8 cellular contexts compared by ENCODE assay signal in the genomic region with DNA sequence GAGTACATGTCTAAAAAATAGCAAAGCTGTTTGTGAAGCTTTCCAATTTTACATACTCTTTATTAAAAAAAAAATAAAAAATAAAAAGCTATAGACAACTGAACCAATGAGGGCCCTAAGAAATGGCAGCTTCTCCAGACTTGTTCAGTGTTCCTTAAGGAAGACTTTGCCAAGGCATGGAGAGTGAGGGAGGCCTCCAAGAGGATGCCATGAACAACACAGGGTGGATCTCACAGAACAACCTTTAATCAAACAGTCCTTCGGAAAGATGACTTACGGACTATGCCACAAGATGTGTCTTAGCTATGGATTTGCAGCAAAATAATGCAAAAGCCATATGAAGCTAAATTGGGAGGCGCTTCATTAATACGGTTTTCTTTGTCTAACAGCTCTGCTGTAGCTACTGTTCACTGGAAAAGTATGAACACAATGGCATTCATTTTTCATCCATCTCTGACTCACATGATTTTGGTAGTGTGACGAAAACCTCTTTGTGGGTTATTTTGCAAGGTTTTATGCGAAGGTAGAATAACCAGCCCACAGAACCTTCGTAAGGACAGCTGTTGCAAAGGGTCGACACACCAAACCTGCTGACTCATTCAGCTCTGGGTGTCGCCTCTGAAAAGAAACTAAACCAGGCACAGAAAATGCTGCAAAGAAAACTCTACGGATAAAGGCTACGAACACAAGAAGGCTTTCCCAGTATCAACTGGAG. TPM values are rescaled to one million over a fixed set of nuclear protein-coding genes. Genes with fewer than 3 reads are reported as not detected.
DNase-seq lines count a peak whose midpoint lies in the region; ATAC-seq and TF ChIP-seq lines count a peak whose summit lies in the region.

No MANE protein-coding gene starts in this region.

- intact Hi-C loops in tibial artery (cut with DNase I; ENCODE audit: low total_unique reads): no loop called here

- TF ChIP-seq CTCF in mesothelial cell of epicardium (IDR thresholded peaks at IDR 0.05; ENCODE audit: unreplicated experiment): no peak
- TF ChIP-seq CTCF in tibial artery (IDR thresholded peaks at IDR 0.05): no peak
- TF ChIP-seq CTCF in SK-N-SH (IDR thresholded peaks at IDR 0.05): no peak

- H3K4me1 Mint-ChIP-seq in mesothelial cell of epicardium: peaks cover 50% of the 10 kb centered on the region

- peaks cover 7% of the 10 kb centered on the region for H3K4me1 ChIP-seq in adipocyte (ENCODE audit: control insufficient read depth, insufficient read depth, low read length)
- no peaks in the 10 kb centered on the region for H3K4me1 ChIP-seq in tibial artery
- peaks cover 13 to 14% of the 10 kb centered on the region in 2 experiments for H3K4me1 ChIP-seq in SK-N-SH (ENCODE audit: control insufficient read depth in 1 of 2, insufficient read depth in 2 of 2, low read depth in 1 of 2, low read length in 1 of 2)

- H3K36me3 ChIP-seq in adipocyte (ENCODE audit: control insufficient read depth, insufficient read depth, low read length, severe bottlenecking) (no peaks in the 10 kb centered on the region), tibial artery (peaks cover 4 to 6% (median 6%) of the 10 kb centered on the region in 3 donors), SK-N-SH (replicated peaks in 1 of 2; ENCODE audit: control insufficient read depth in 1 of 2, insufficient read depth in 2 of 2, low read length in 1 of 2) (peaks cover 3 to 7% of the 10 kb centered on the region in 2 experiments)

- no peaks in the 10 kb centered on the region for H4K20me1 ChIP-seq in SK-N-SH (ENCODE audit: insufficient read depth)

- H3K36me3 Mint-ChIP-seq in mesothelial cell of epicardium: peaks cover 30% of the 10 kb centered on the region

- H3K9me2 ChIP-seq in SK-N-SH: no peaks in the 10 kb centered on the region

- H3K27ac ChIP-seq in tibial artery: no peak overlapping the region
- no peak overlapping the region for H3K27ac ChIP-seq in SK-N-SH (ENCODE audit: low read depth in 2 of 2, low read length in 1 of 2)

- H3K27me3 ChIP-seq in adipocyte (replicated peaks; ENCODE audit: control insufficient read depth, insufficient read depth, low read length): no peaks in the 10 kb centered on the region
- no peaks in the 10 kb centered on the region for H3K27me3 ChIP-seq in tibial artery
- H3K27me3 ChIP-seq in SK-N-SH (ENCODE audit: insufficient read depth): no peaks in the 10 kb centered on the region

- no peak for TF ChIP-seq EP300 in SK-N-SH (IDR thresholded peaks at IDR 0.05; ENCODE audit: borderline replicate concordance in 1 of 2, low read depth in 1 of 2, low read length in 1 of 2)

- peak; percentile 79 for ATAC-seq in GM18517 (IDR thresholded peaks at IDR 0.05; ENCODE audit: unreplicated experiment)
- peak; percentile 69 for ATAC-seq in HG03039 (IDR thresholded peaks at IDR 0.05; ENCODE audit: unreplicated experiment)
- ATAC-seq in HG03521 (IDR thresholded peaks at IDR 0.05; ENCODE audit: unreplicated experiment): no peak

- H3K9me3 ChIP-seq in adipocyte (ENCODE audit: control insufficient read depth, low read length) (no peaks in the 10 kb centered on the region), tibial artery (no peaks in the 10 kb centered on the region), SK-N-SH (no peaks in the 10 kb centered on the region)

- H3K79me2 ChIP-seq in SK-N-SH (ENCODE audit: insufficient read depth): no peaks in the 10 kb centered on the region; the same call in 1 of the 2 replicates

- H3K4me3 Mint-ChIP-seq in mesothelial cell of epicardium: no peak overlapping the region

- no peak overlapping the region for H3K4me2 ChIP-seq in SK-N-SH

- peak overlapping the region; percentile 81 for H3K27ac Mint-ChIP-seq in mesothelial cell of epicardium

- TF ChIP-seq RAD21 in SK-N-SH (IDR thresholded peaks at IDR 0.05; ENCODE audit: low read length): no peak

- no peaks in the 10 kb centered on the region for H3K9me3 Mint-ChIP-seq in mesothelial cell of epicardium

- peak; percentile 78 for DNase-seq in adipocyte (ENCODE audit: low read depth)
- no peak for DNase-seq in mesothelial cell of epicardium (ENCODE audit: low spot score in 2 of 2, unreplicated experiment in 2 of 2)
- no peak for DNase-seq in tibial artery
- DNase-seq in SK-N-SH: no peak
- DNase-seq in RPMI8226: no peak

- POLR2A ChIA-PET in SK-N-SH (lab: Yijun Ruan, JAX): no interaction called here

- CTCF ChIA-PET in SK-N-SH (lab: Yijun Ruan, JAX): interaction anchor here (1.1 to 1.4 kb wide), 3 partner anchors 12 to 29 kb away, joined by 3 read pairs; no protein-coding TSS in a partner anchor

- H3K4me3 ChIP-seq in adipocyte (ENCODE audit: low read length): peak overlapping the region; percentile 18
- no peak overlapping the region for H3K4me3 ChIP-seq in tibial artery
- no peak overlapping the region for H3K4me3 ChIP-seq in SK-N-SH (ENCODE audit: low read depth in 2 of 2, low read length in 1 of 2)

- WGBS in SK-N-SH (ENCODE audit: low lambda C conversion rate): 85% methylated on average over 11 of the region's 11 CpGs

- no peak overlapping the region for H2AFZ ChIP-seq in SK-N-SH (ENCODE audit: low read depth)

- peaks cover 5% of the 10 kb centered on the region for H3F3A ChIP-seq in SK-N-SH (replicated peaks; ENCODE audit: insufficient read depth)

- no peaks in the 10 kb centered on the region for H3K27me3 Mint-ChIP-seq in mesothelial cell of epicardium (ENCODE audit: low read depth)

- H3K9ac ChIP-seq in adipocyte (ENCODE audit: low read length) (no peak overlapping the region), SK-N-SH (no peak overlapping the region)

TF ChIP-seq in SK-N-SH, 30 proteins besides CTCF, POLR2A, EP300 and RAD21:
- TF ChIP-seq GATA2 (CRISPR knock-in tag; IDR thresholded peaks at IDR 0.05): no peak
TF ChIP-seq in SK-N-SH: peak in this region for 0.

RNA-seq across cellular contexts. Expression of a gene that starts 27.7 kb away (rescaled TPM):
- 197 to 211 TPM (median 202 TPM) in 3 replicates for total RNA-seq in mesothelial cell of epicardium
- 2.8 and 3.0 TPM in 2 replicates for polyA plus RNA-seq in SK-N-SH (2012; rRNA removed)
- polyA plus RNA-seq in SK-N-SH (2012; cell fraction: cytosol; rRNA removed): 3.7 and 4.4 TPM in 2 replicates
- 2.7 and 3.6 TPM in 2 replicates for polyA plus RNA-seq in SK-N-SH (2012; cell fraction: nucleus; rRNA removed)
